8 cellular contexts compared by ENCODE assay signal in genomic region chr4:102760645-102761477, GRCh38. TPM values are rescaled to one million over a fixed set of nuclear protein-coding genes. Genes with fewer than 3 reads are reported as not detected.
DNase-seq lines count a peak whose midpoint lies in the region; ATAC-seq and TF ChIP-seq lines count a peak whose summit lies in the region.

MANBA (minus strand) TSS chr4:102760968; CDS start chr4:102760894, 74 bp downstream.

- TF ChIP-seq CTCF in AG09309 (IDR thresholded peaks at IDR 0.05; ENCODE audit: control insufficient read depth, insufficient read depth, low read depth, low read length, missing control alignments), result no peak
- no peak for TF ChIP-seq CTCF in WTC11 (IDR thresholded peaks at IDR 0.05)

- H3K36me3 Mint-ChIP-seq in WTC11, result peaks cover 9% of the 10 kb centered on the region; the same call in 1 of the 2 replicates

- no peaks in the 10 kb centered on the region; the same call in 1 of the 2 replicates for H3K27me3 Mint-ChIP-seq in WTC11 (ENCODE audit: low read depth)

- H3K9me3 Mint-ChIP-seq in WTC11, result peaks cover 14% of the 10 kb centered on the region

- DNase-seq in AG09309 (ENCODE audit: low read depth), result no peak
- DNase-seq in NCI-H345 (lab: John Stamatoyannopoulos, UW), result peak; percentile 84
- peak; percentile 85 for DNase-seq in WTC11 (ENCODE audit: low spot score)
- DNase-seq in caudate nucleus (lab: John Stamatoyannopoulos, UW), result peak in 60 of 61 donors; percentile 27 to 89 (median 74)
- peak; percentile 92 for DNase-seq in islet precursor cell
- DNase-seq in stimulated activated CD4-positive, alpha-beta T cell treated with anti-CD3 and anti-CD28 coated beads, Interleukin-12 subunit alpha, Interleukin-12 subunit beta, amount 100 ng/mL, for 4 hours, result peak; percentile 81

- in situ Hi-C loops in GM18951 (cut with MboI; ENCODE audit: low sequenced_read_pairs, unreplicated experiment), result no loop called here

- CTCF ChIA-PET in WTC11 (lab: Charles Lee), result interaction anchor here (0.6 to 1.7 kb wide), 6 partner anchors 21 to 339 kb away, joined by 3 to 13 read pairs (median 3); no protein-coding TSS in a partner anchor

- TF ChIP-seq POLR2A in GM18951 (IDR thresholded peaks at IDR 0.05; ENCODE audit: extremely low read depth, insufficient read depth, insufficient read length), result peak; percentile 87

- peak within 1 kb of the TSS; percentile 97 for H3K4me3 Mint-ChIP-seq in WTC11

- POLR2A ChIA-PET in WTC11 (lab: Charles Lee), result interaction anchor here (0.6 to 2.4 kb wide), 17 partner anchors 10 to 1529 kb away, joined by 3 to 44 read pairs (median 3); partner anchors contain the start of genes CISD2 and UBE2D3

- peak within 1 kb of the TSS; percentile 86 for H3K27ac Mint-ChIP-seq in WTC11

- H3K4me3 ChIP-seq in AG09309 (ENCODE audit: control insufficient read depth, low read depth, low read length), result peak within 1 kb of the TSS; percentile 62

- ATAC-seq in HG03159 (IDR thresholded peaks at IDR 0.05; ENCODE audit: unreplicated experiment) (peak; percentile 92), WTC11 (peak; percentile 90)

- H3K4me1 Mint-ChIP-seq in WTC11, result peaks cover 33% of the 10 kb centered on the region

- peak within 1 kb of the TSS; percentile 80 for H3K27ac ChIP-seq in caudate nucleus (ENCODE audit: low read depth, low read length)

TF ChIP-seq in WTC11, 78 proteins besides CTCF, POLR2A, EP300 and RAD21 (continues in another document):
- TF ChIP-seq, protein P1, sequence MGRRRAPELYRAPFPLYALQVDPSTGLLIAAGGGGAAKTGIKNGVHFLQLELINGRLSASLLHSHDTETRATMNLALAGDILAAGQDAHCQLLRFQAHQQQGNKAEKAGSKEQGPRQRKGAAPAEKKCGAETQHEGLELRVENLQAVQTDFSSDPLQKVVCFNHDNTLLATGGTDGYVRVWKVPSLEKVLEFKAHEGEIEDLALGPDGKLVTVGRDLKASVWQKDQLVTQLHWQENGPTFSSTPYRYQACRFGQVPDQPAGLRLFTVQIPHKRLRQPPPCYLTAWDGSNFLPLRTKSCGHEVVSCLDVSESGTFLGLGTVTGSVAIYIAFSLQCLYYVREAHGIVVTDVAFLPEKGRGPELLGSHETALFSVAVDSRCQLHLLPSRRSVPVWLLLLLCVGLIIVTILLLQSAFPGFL (CRISPR knock-in tag; IDR thresholded peaks at IDR 0.05; ENCODE audit: borderline replicate concordance), result no peak
- TF ChIP-seq ATF2 (CRISPR knock-in tag; IDR thresholded peaks at IDR 0.05; ENCODE audit: borderline replicate concordance, low read depth) (no peak), AR (CRISPR knock-in tag; IDR thresholded peaks at IDR 0.05) (no peak), EMX1 (CRISPR knock-in tag; IDR thresholded peaks at IDR 0.05) (no peak), USF1 (CRISPR knock-in tag; IDR thresholded peaks at IDR 0.05) (peak; percentile 87), NR1H2 (CRISPR knock-in tag; IDR thresholded peaks at IDR 0.05) (no peak), CBFB (CRISPR knock-in tag; IDR thresholded peaks at IDR 0.05; ENCODE audit: low read depth) (peak; percentile 96; the same call in 1 of the 2 replicates), JUN (CRISPR knock-in tag; IDR thresholded peaks at IDR 0.05) (no peak), GABPB1 (CRISPR knock-in tag; IDR thresholded peaks at IDR 0.05) (peak; percentile 43; the same call in 1 of the 2 replicates), ZNF425 (CRISPR knock-in tag; conservative IDR thresholded peaks at IDR 0.05) (no peak), SMAD3 (CRISPR knock-in tag; IDR thresholded peaks at IDR 0.05; ENCODE audit: borderline replicate concordance) (peak; percentile 14; the same call in 1 of the 2 replicates)
- TF ChIP-seq, protein P2, sequence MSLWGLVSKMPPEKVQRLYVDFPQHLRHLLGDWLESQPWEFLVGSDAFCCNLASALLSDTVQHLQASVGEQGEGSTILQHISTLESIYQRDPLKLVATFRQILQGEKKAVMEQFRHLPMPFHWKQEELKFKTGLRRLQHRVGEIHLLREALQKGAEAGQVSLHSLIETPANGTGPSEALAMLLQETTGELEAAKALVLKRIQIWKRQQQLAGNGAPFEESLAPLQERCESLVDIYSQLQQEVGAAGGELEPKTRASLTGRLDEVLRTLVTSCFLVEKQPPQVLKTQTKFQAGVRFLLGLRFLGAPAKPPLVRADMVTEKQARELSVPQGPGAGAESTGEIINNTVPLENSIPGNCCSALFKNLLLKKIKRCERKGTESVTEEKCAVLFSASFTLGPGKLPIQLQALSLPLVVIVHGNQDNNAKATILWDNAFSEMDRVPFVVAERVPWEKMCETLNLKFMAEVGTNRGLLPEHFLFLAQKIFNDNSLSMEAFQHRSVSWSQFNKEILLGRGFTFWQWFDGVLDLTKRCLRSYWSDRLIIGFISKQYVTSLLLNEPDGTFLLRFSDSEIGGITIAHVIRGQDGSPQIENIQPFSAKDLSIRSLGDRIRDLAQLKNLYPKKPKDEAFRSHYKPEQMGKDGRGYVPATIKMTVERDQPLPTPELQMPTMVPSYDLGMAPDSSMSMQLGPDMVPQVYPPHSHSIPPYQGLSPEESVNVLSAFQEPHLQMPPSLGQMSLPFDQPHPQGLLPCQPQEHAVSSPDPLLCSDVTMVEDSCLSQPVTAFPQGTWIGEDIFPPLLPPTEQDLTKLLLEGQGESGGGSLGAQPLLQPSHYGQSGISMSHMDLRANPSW (CRISPR knock-in tag; conservative IDR thresholded peaks at IDR 0.05; ENCODE audit: low read depth), result peak; percentile 94; the same call in 1 of the 2 replicates
- TF ChIP-seq, protein P3, sequence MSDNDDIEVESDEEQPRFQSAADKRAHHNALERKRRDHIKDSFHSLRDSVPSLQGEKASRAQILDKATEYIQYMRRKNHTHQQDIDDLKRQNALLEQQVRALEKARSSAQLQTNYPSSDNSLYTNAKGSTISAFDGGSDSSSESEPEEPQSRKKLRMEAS (CRISPR knock-in tag; IDR thresholded peaks at IDR 0.05), result peak; percentile 85
- TF ChIP-seq, protein P4, sequence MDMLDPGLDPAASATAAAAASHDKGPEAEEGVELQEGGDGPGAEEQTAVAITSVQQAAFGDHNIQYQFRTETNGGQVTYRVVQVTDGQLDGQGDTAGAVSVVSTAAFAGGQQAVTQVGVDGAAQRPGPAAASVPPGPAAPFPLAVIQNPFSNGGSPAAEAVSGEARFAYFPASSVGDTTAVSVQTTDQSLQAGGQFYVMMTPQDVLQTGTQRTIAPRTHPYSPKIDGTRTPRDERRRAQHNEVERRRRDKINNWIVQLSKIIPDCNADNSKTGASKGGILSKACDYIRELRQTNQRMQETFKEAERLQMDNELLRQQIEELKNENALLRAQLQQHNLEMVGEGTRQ (CRISPR knock-in tag; IDR thresholded peaks at IDR 0.05), result peak; percentile 87

RNA-seq across cellular contexts. Expression of gene MANBA, which starts in this region (rescaled TPM):
- 35.1 to 37.6 TPM (median 37.5 TPM) in 3 replicates for total RNA-seq in WTC11 (2021)
